Comparison of ENCODE assay signal across 11 cellular contexts in genomic region chr1:180563013-180563827, GRCh38. TPM values are rescaled to one million over a fixed set of nuclear protein-coding genes. Genes with fewer than 3 reads are reported as not detected.
DNase-seq lines count a peak whose midpoint lies in the region; ATAC-seq, FAIRE-seq and TF ChIP-seq lines count a peak whose summit lies in the region.
"Had no signal": no experiment of that assay in that cellular context is flagged by ENCODE, and none has a peak within 500 bp of the region (broad histone marks: within the 10 kb centered on the region; RNA-seq: fewer than 3 reads in every experiment).

No MANE protein-coding gene starts in this region.

- no peak for TF ChIP-seq CTCF in bronchial epithelial cell (IDR thresholded peaks at IDR 0.05; ENCODE audit: insufficient read depth, low read length, severe bottlenecking)

- no peaks in the 10 kb centered on the region for H3K36me3 ChIP-seq in bronchial epithelial cell (ENCODE audit: control insufficient read depth, insufficient read depth, low read length)

- no peak for DNase-seq in Right ventricle myocardium inferior (ENCODE audit: missing footprints)
- no peak for DNase-seq in cardiac septum (ENCODE audit: low spot score)
- DNase-seq in bronchial epithelial cell (ENCODE audit: low read depth): peak; percentile 74
- peak; percentile 83 for DNase-seq in iris pigment epithelial cell (ENCODE audit: low read depth)
- no peak for DNase-seq in activated CD4-positive, CD25-positive, alpha-beta regulatory T cell treated with anti-CD3 and anti-CD28 coated beads, Interleukin-2, amount 50 U/mL, for 72 hours
- DNase-seq in NCI-H1930 (lab: John Stamatoyannopoulos, UW): no peak
- no peak for DNase-seq in activated CD8-positive, alpha-beta memory T cell treated with anti-CD3 and anti-CD28 coated beads for 24 hours
- DNase-seq: NCI-H1105 treated with DMSO at 0.1 percent for 48 hours, SHP77 had no signal

- no peaks in the 10 kb centered on the region for H3K27me3 ChIP-seq in bronchial epithelial cell (ENCODE audit: control insufficient read depth, insufficient read depth, low read length)

- FAIRE-seq in bronchial epithelial cell (lab: Jason Lieb, UNC): no peak
- FAIRE-seq: A204.1 had no signal

- no peak overlapping the region for H3K4me3 ChIP-seq in bronchial epithelial cell (ENCODE audit: low read depth, low read length)

- intact Hi-C loops in Right ventricle myocardium inferior (cut with DNase I): no loop called here
- intact Hi-C loops in cardiac septum (cut with DNase I): loop anchor here (2.0 kb wide), 1 partner anchor 48 kb away; no protein-coding TSS in a partner anchor

- ATAC-seq in Right ventricle myocardium inferior (peak; percentile 59), GM18867 (IDR thresholded peaks at IDR 0.05; ENCODE audit: unreplicated experiment) (no peak)

RNA-seq across cellular contexts. Expression of gene OVAAL, which starts 4.5 kb away (rescaled TPM):
- total RNA-seq in Right ventricle myocardium inferior: 2.0 TPM
- total RNA-seq in cardiac septum: 6.3 TPM
- not detected in 2 replicates for total RNA-seq in bronchial epithelial cell

Comparison
In these comparisons a context has a peak if more than half of its experiments do, and no peak if none do; other contexts are left out.
1. DNase-seq: peak in bronchial epithelial cell (single experiment) and iris pigment epithelial cell (single experiment); none in Right ventricle myocardium inferior (single experiment), cardiac septum (single experiment), activated CD4-positive, CD25-positive, alpha-beta regulatory T cell treated with anti-CD3 and anti-CD28 coated beads, Interleukin-2, amount 50 U/mL, for 72 hours (single experiment), NCI-H1930 (0 of 2) and activated CD8-positive, alpha-beta memory T cell treated with anti-CD3 and anti-CD28 coated beads for 24 hours (single experiment).